Comparison of ENCODE assay signal across 21 cellular contexts in the genomic region with DNA sequence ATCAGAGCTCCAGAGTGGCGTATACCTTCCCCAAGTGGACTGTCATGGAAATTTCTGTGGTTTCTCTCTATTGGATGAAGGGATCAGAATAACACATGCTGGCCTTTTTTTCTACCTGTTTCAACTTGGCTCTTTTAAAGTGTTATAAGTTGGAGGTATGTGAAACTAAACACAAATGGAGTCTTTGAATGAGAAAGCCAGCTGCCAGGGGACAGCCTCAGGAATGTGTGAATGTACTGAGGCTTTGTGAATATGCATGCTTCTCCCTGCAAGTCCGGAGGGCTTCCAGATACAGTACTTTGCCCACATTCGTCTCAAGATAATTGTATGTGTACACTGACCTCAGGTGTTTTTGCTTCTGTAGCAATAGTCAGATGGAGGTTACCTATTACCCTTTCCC.
DNase-seq lines count a peak whose midpoint lies in the region; ATAC-seq, FAIRE-seq and TF ChIP-seq lines count a peak whose summit lies in the region.
"Had no signal": no experiment of that assay in that cellular context is flagged by ENCODE, and none has a peak within 500 bp of the region (broad histone marks: within the 10 kb centered on the region; RNA-seq: fewer than 3 reads in every experiment).

No MANE protein-coding gene starts in this region.

- no peak overlapping the region for H3K4me3 ChIP-seq in NT2/D1 (ENCODE audit: insufficient read length, low read depth)
- no peak overlapping the region for H3K4me3 ChIP-seq in neural progenitor cell
- H3K4me3 ChIP-seq: BLaER1 treated with 17β-estradiol and CSF1 and Interleukin-3, amounts not matched to agents 10 nM and 100 nM; SJCRH30 had no signal

- H3K4me2 ChIP-seq in neural progenitor cell: no peak overlapping the region
- H3K4me2 ChIP-seq: BLaER1 treated with 17β-estradiol and CSF1 and Interleukin-3, amounts not matched to agents 10 nM and 100 nM had no signal

- H3K9me3 ChIP-seq in ES-I3 (ENCODE audit: control insufficient read depth, insufficient read depth, low read length) (peaks cover 3% of the 10 kb centered on the region; the same call in 1 of the 2 replicates), NT2/D1 (ENCODE audit: insufficient read depth, low read length) (no peaks in the 10 kb centered on the region), neural progenitor cell (ENCODE audit: low read depth) (no peaks in the 10 kb centered on the region)
- H3K9me3 ChIP-seq: BLaER1 treated with 17β-estradiol and CSF1 and Interleukin-3, amounts not matched to agents 10 nM and 100 nM; SJCRH30 had no signal

- H3K4me1 ChIP-seq in ES-I3 (ENCODE audit: insufficient read depth, low read length) (peaks cover 23% of the 10 kb centered on the region), NT2/D1 (ENCODE audit: insufficient read depth, insufficient read length) (no peaks in the 10 kb centered on the region), neural progenitor cell (peaks cover 12% of the 10 kb centered on the region)
- H3K4me1 ChIP-seq: BLaER1 treated with 17β-estradiol and CSF1 and Interleukin-3, amounts not matched to agents 10 nM and 100 nM; SJCRH30 had no signal

- no peak for ATAC-seq in activated CD4-positive, alpha-beta T cell treated with anti-CD3 and anti-CD28 coated beads for 36 hours
- ATAC-seq: HCT116 had no signal

- H3K9ac ChIP-seq in ES-I3 (ENCODE audit: low read depth, low read length) (0 out of 2 replicates have a peak overlapping the region, but pooled peaks have one; percentile 6), NT2/D1 (ENCODE audit: insufficient read length, low read depth) (no peak overlapping the region), neural progenitor cell (no peak overlapping the region)
- H3K9ac ChIP-seq: BLaER1 treated with 17β-estradiol and CSF1 and Interleukin-3, amounts not matched to agents 10 nM and 100 nM had no signal

- no peak overlapping the region for H3K27ac Mint-ChIP-seq in neural progenitor cell
- H3K27ac Mint-ChIP-seq in activated CD4-positive, alpha-beta T cell treated with anti-CD3 and anti-CD28 coated beads for 36 hours: no peak overlapping the region
- H3K27ac Mint-ChIP-seq: CD4-positive, alpha-beta memory T cell had no signal

- H3K36me3 Mint-ChIP-seq in neural progenitor cell: no peaks in the 10 kb centered on the region
- H3K36me3 Mint-ChIP-seq in activated CD4-positive, alpha-beta T cell treated with anti-CD3 and anti-CD28 coated beads for 36 hours (ENCODE audit: low read depth): no peaks in the 10 kb centered on the region
- H3K36me3 Mint-ChIP-seq: CD4-positive, alpha-beta memory T cell had no signal

- FAIRE-seq in frontal cortex (lab: Jason Lieb, UNC): no peak
- FAIRE-seq: GM19239, RCC 7860 had no signal

- H3K4me3 Mint-ChIP-seq in neural progenitor cell: no peak overlapping the region
- H3K4me3 Mint-ChIP-seq in activated CD4-positive, alpha-beta T cell treated with anti-CD3 and anti-CD28 coated beads for 36 hours: no peak overlapping the region
- H3K4me3 Mint-ChIP-seq: CD4-positive, alpha-beta memory T cell had no signal

- intact Hi-C loops in activated CD4-positive, alpha-beta T cell treated with anti-CD3 and anti-CD28 coated beads for 36 hours (cut with DNase I, micrococcal nuclease): no loop called here

- H3K4me1 Mint-ChIP-seq in neural progenitor cell: peaks cover 17% of the 10 kb centered on the region
- no peaks in the 10 kb centered on the region for H3K4me1 Mint-ChIP-seq in activated CD4-positive, alpha-beta T cell treated with anti-CD3 and anti-CD28 coated beads for 36 hours
- H3K4me1 Mint-ChIP-seq: CD4-positive, alpha-beta memory T cell had no signal

- no peak for TF ChIP-seq CTCF in neural progenitor cell (IDR thresholded peaks at IDR 0.05)

- no peak overlapping the region for H3K27ac ChIP-seq in neural progenitor cell
- H3K27ac ChIP-seq: BLaER1 treated with 17β-estradiol and CSF1 and Interleukin-3, amounts not matched to agents 10 nM and 100 nM; SJCRH30 had no signal

- DNase-seq in NT2/D1 (ENCODE audit: low read depth, low spot score) (peak; percentile 56), iPS DF 4.7 (ENCODE audit: extremely low read depth, low spot score) (peak; percentile 33), neural progenitor cell (ENCODE audit: low spot score) (no peak), frontal cortex (ENCODE audit: low spot score in 2 of 2) (no peak), SKM-1 (lab: John Stamatoyannopoulos, UW; ENCODE audit: unreplicated experiment) (no peak)
- no peak for DNase-seq in activated CD4-positive, alpha-beta T cell treated with anti-CD3 and anti-CD28 coated beads for 36 hours
- DNase-seq: 8988T; CD4-positive, alpha-beta memory T cell; GDM1; Karpas-422; NCI-H1417; NCI-H187; NCI-H446; NCI-H526; OCI-M1; SJCRH30 had no signal

- H3K79me2 ChIP-seq in neural progenitor cell (ENCODE audit: low read depth): no peaks in the 10 kb centered on the region

- POLR2A ChIA-PET in activated CD4-positive, alpha-beta T cell treated with anti-CD3 and anti-CD28 coated beads for 36 hours (lab: Charles Lee): no interaction called here

- H3F3A ChIP-seq in neural progenitor cell (ENCODE audit: low read depth): no peaks in the 10 kb centered on the region

- no peaks in the 10 kb centered on the region for H3K27me3 Mint-ChIP-seq in neural progenitor cell (ENCODE audit: insufficient read depth, low read depth)
- peaks cover 17% of the 10 kb centered on the region for H3K27me3 Mint-ChIP-seq in activated CD4-positive, alpha-beta T cell treated with anti-CD3 and anti-CD28 coated beads for 36 hours

- peak overlapping the region; percentile 46 for H2AFZ ChIP-seq in neural progenitor cell (replicated peaks)

- H3K36me3 ChIP-seq in ES-I3 (ENCODE audit: insufficient read depth, low read length): no peaks in the 10 kb centered on the region
- no peaks in the 10 kb centered on the region for H3K36me3 ChIP-seq in NT2/D1 (ENCODE audit: insufficient read depth, insufficient read length, low read length)
- no peaks in the 10 kb centered on the region for H3K36me3 ChIP-seq in neural progenitor cell
- H3K36me3 ChIP-seq: BLaER1 treated with 17β-estradiol and CSF1 and Interleukin-3, amounts not matched to agents 10 nM and 100 nM; SJCRH30 had no signal

- CTCF ChIA-PET in activated CD4-positive, alpha-beta T cell treated with anti-CD3 and anti-CD28 coated beads for 36 hours (lab: Charles Lee): no interaction called here

- no peaks in the 10 kb centered on the region for H3K9me3 Mint-ChIP-seq in neural progenitor cell
- H3K9me3 Mint-ChIP-seq in activated CD4-positive, alpha-beta T cell treated with anti-CD3 and anti-CD28 coated beads for 36 hours (ENCODE audit: low read depth): no peaks in the 10 kb centered on the region

- no peaks in the 10 kb centered on the region for H4K20me1 ChIP-seq in neural progenitor cell (ENCODE audit: low read depth)
- H4K20me1 ChIP-seq: BLaER1 treated with 17β-estradiol and CSF1 and Interleukin-3, amounts not matched to agents 10 nM and 100 nM had no signal

- H3K27me3 ChIP-seq in NT2/D1 (ENCODE audit: insufficient read depth, insufficient read length) (no peaks in the 10 kb centered on the region), neural progenitor cell (no peaks in the 10 kb centered on the region)
- H3K27me3 ChIP-seq: BLaER1 treated with 17β-estradiol and CSF1 and Interleukin-3, amounts not matched to agents 10 nM and 100 nM; SJCRH30 had no signal

Comparison
In these comparisons a context has a peak if more than half of its experiments do, and no peak if none do; other contexts are left out.
1. DNase-seq: peak in NT2/D1 (single experiment) and iPS DF 4.7 (single experiment); none in neural progenitor cell (single experiment), activated CD4-positive, alpha-beta T cell treated with anti-CD3 and anti-CD28 coated beads for 36 hours (single experiment), frontal cortex (0 of 2) and SKM-1 (single experiment).